In the genomic region with DNA sequence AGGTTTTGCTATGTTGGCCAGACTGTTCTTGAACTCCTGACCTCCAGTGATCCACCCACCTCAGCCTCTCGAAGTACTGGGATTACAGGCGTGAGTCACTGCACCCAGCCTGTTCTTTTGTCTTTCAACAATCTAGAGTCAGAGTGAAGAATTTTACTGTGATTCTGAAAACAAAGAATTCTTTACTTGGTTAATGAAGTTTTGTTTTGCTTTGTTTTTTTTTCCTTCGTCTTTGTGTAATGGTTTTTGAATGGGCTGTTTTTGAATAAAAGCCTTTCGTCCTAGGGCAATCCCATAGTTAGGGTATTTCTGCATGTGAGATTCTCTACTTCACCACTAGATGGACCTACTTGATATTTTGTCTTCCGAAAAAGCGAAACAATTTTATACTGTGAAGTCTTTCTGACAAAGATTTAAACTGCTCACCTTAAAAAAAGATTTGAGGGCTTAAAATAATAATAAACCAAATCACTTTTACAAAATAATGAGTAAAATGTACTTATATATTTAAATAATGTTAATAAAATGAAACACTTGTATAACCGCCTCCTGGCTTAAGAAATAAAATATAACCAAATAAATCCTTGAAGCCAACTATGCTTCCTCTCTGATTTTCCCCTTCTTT, we compare ENCODE assay signal across 8 cellular contexts. TPM values are rescaled to one million over a fixed set of nuclear protein-coding genes. Genes with fewer than 3 reads are reported as not detected.
A peak's percentile ranks its signal among the peaks of the same experiment; 100 is the strongest.
DNase-seq lines count a peak whose midpoint lies in the region; ATAC-seq, FAIRE-seq and TF ChIP-seq lines count a peak whose summit lies in the region.

No MANE protein-coding gene starts in this region.

- H3K27me3 ChIP-seq in trophoblast cell (ENCODE audit: insufficient read depth, low read length), result no peaks in the 10 kb centered on the region

- no peaks in the 10 kb centered on the region for H3K36me3 ChIP-seq in trophoblast cell (ENCODE audit: control insufficient read depth in 1 of 2, insufficient read depth in 2 of 2, low read length in 2 of 2)

- H3K4me1 ChIP-seq in trophoblast cell (ENCODE audit: control insufficient read depth in 1 of 2, insufficient read depth in 2 of 2, low read length in 2 of 2), result peaks cover 3 to 9% of the 10 kb centered on the region in 2 experiments

- H2AK5ac ChIP-seq in trophoblast cell (ENCODE audit: low read length), result no peak overlapping the region

- H3K18ac ChIP-seq in trophoblast cell (ENCODE audit: low read length), result no peak overlapping the region

- no peaks in the 10 kb centered on the region for H3K9me3 ChIP-seq in trophoblast cell (ENCODE audit: insufficient read depth, low read depth, low read length)

- CTCF ChIA-PET in T-cell (lab: Charles Lee), result interaction anchor here in 1 of 2 donors (0.9 kb wide), 1 partner anchor 43 kb away, joined by 3 read pairs; the partner anchor contains the start of gene SC5D

- H3K9ac ChIP-seq in trophoblast cell (ENCODE audit: low read length), result no peak overlapping the region

- H3K4me1 Mint-ChIP-seq in T-cell, result peaks cover 2 to 5% (median 3%) of the 10 kb centered on the region in 3 donors

- ATAC-seq in T-cell (replicated peaks in 1 of 4) (peak; percentile 40 to 74 (median 66)), HG03457 (IDR thresholded peaks at IDR 0.05; ENCODE audit: unreplicated experiment) (no peak), GM18517 (IDR thresholded peaks at IDR 0.05; ENCODE audit: unreplicated experiment) (no peak)

- no peak overlapping the region for H3K27ac Mint-ChIP-seq in T-cell

- no peak overlapping the region for H3K14ac ChIP-seq in trophoblast cell (ENCODE audit: low read length)

- no peak overlapping the region for H3K4me2 ChIP-seq in trophoblast cell (ENCODE audit: low read length)

- H4K8ac ChIP-seq in trophoblast cell (ENCODE audit: low read depth, low read length), result no peak overlapping the region

- no peak overlapping the region for H4K12ac ChIP-seq in trophoblast cell (ENCODE audit: low read depth, low read length)

- peaks cover 2% of the 10 kb centered on the region for H3K79me2 ChIP-seq in trophoblast cell (ENCODE audit: control insufficient read depth, insufficient read depth, low read length, poor library complexity)

- FAIRE-seq in A204.1 (lab: Jason Lieb, UNC), result peak; percentile 99

- no peak overlapping the region for H3K4me3 ChIP-seq in fibroblast of villous mesenchyme (ENCODE audit: low read depth, low read length)
- H3K4me3 ChIP-seq in trophoblast cell (ENCODE audit: low read depth, low read length), result no peak overlapping the region

- TF ChIP-seq CTCF in LNCAP (IDR thresholded peaks at IDR 0.05), result peak; percentile 79
- TF ChIP-seq CTCF in fibroblast of villous mesenchyme (IDR thresholded peaks at IDR 0.05; ENCODE audit: insufficient read depth, low read depth, low read length), result peak; percentile 80

- H3K79me1 ChIP-seq in trophoblast cell (ENCODE audit: low read length), result peaks cover 13% of the 10 kb centered on the region

- peak overlapping the region; percentile 1 for H2BK120ac ChIP-seq in trophoblast cell (ENCODE audit: insufficient read depth, low read length, poor library complexity)

- H3K9me3 Mint-ChIP-seq in T-cell, result peaks cover 0 to 2% (median 0%) of the 10 kb centered on the region in 3 donors

- no peak overlapping the region for H3K4me3 Mint-ChIP-seq in T-cell

- no peak overlapping the region for H3K4ac ChIP-seq in trophoblast cell (ENCODE audit: low read depth, low read length)

- H4K91ac ChIP-seq in trophoblast cell (ENCODE audit: low read depth, low read length), result no peak overlapping the region

- no peak overlapping the region for H2BK5ac ChIP-seq in trophoblast cell (ENCODE audit: low read depth, low read length, poor library complexity)

- in situ Hi-C loops in G401 (cut with HindIII; ENCODE audit: low sequenced_read_pairs), result no loop called here

- H2BK12ac ChIP-seq in trophoblast cell (ENCODE audit: low read length), result no peak overlapping the region

- H3K36me3 Mint-ChIP-seq in T-cell, result no peaks in the 10 kb centered on the region

- no CpG with 5 or more reads among the region's 7 CpGs for WGBS in trophoblast cell (ENCODE audit: extremely low coverage, insufficient coverage, insufficient read length)

- peak; percentile 40 for DNase-seq in G401 (ENCODE audit: low spot score)
- peak in 1 of 34 experiments; percentile 4 for DNase-seq in T-cell
- DNase-seq in fibroblast of villous mesenchyme (ENCODE audit: low read depth), result peak; percentile 41
- peak; percentile 39 to 65 for DNase-seq in trophoblast cell

- POLR2A ChIA-PET in T-cell (lab: Charles Lee), result no interaction called here

- H3K27me3 Mint-ChIP-seq in T-cell, result no peaks in the 10 kb centered on the region

- H3K27ac ChIP-seq in trophoblast cell (ENCODE audit: low read depth, low read length), result no peak overlapping the region

- H2AFZ ChIP-seq in trophoblast cell (ENCODE audit: insufficient read depth, low read length, poor library complexity), result no peak overlapping the region

- no peak overlapping the region for H3K23ac ChIP-seq in trophoblast cell (ENCODE audit: low read length)

RNA-seq across cellular contexts. Expression of gene SC5D, which starts 43.4 kb away (rescaled TPM):
- 11.0 and 19.4 TPM in 2 replicates for total RNA-seq in G401 (2014; rRNA removed; shearing (Covaris generic))
- total RNA-seq in T-cell (10 to 100 TPM; 19.1 to 51.3 (median 25.6) TPM), fibroblast of villous mesenchyme (49.0 and 66.9 TPM in 2 replicates)
- 230 and 232 TPM in 2 replicates for polyA plus RNA-seq in trophoblast cell (2013)

Comparison
In these comparisons a context has a peak if more than half of its experiments do, and no peak if none do; other contexts are left out.
1. ATAC-seq: peak in T-cell (4 of 4); none in HG03457 (single experiment) and GM18517 (single experiment).